In the genomic region with DNA sequence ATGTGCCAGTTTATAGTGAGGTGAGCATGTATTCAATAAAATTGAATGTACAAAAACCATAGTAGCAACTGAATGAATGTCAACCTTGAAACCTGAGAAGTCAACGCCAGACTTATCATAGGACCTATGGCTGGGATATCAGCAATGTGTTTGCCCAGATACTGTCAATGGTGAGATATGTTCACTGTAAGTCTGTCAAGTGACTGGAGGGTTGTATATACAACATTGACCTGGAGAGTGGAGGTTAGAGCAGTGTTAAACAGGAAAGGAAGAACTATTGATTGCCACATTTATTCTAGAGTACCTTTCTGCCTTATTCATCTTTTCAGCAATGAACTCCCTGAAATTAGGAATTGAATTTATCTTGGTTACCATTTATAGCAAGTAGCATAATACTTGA, we compare ENCODE assay signal across 19 cellular contexts.
"Had no signal": no experiment of that assay in that cellular context is flagged by ENCODE, and none has a peak within 500 bp of the region (broad histone marks: within the 10 kb centered on the region; RNA-seq: fewer than 3 reads in every experiment).

No MANE protein-coding gene starts in this region.

- H3K27ac Mint-ChIP-seq: T-cell had no signal

- H3K4me3 Mint-ChIP-seq: T-cell had no signal

- DNase-seq: Karpas-422, KG1, MM.1S, NCI-H1105, NCI-H1417 treated with DMSO at 0.1 percent for 48 hours, NCI-H146, NCI-H1694 treated with DMSO at 0.1 percent for 48 hours, NCI-H1930, NCI-H2081, NCI-H2107, NCI-H524, NCI-H526 treated with DMSO at 0.1 percent for 48 hours, NCI-H748 treated with DMSO at 0.1 percent for 48 hours, PC-3, SHP77, SK-N-SH, SW 1271, T-cell had no signal

- H3K36me3 Mint-ChIP-seq: T-cell had no signal

- ATAC-seq: Panc1, PC-3, T-cell had no signal

- H3K27me3 Mint-ChIP-seq: T-cell had no signal

- H3K4me1 Mint-ChIP-seq: T-cell had no signal
